In genomic region chr19:39970674-39971379, GRCh38 we compare ENCODE assay signal across 8 cellular contexts. TPM values are rescaled to one million over a fixed set of nuclear protein-coding genes. Genes with fewer than 3 reads are reported as not detected.
DNase-seq lines count a peak whose midpoint lies in the region; ATAC-seq and TF ChIP-seq lines count a peak whose summit lies in the region.

TSS of gene PSMC4 (plus strand) at chr19:39971165. CDS start at chr19:39971203, 38 bp downstream.

- H3K27me3 ChIP-seq in left lung: peaks cover 0 to 22% of the 10 kb centered on the region in 2 donors

- peaks cover 45% of the 10 kb centered on the region for H3K27me3 Mint-ChIP-seq in dendritic cell treated with granulocyte-macrophage colony-stimulating factor and Interleukin-4, amounts not matched to agents 40 ng/mL and 50 ng/mL, for 4 days

- intact Hi-C loops in dendritic cell treated with granulocyte-macrophage colony-stimulating factor and Interleukin-4, amounts not matched to agents 40 ng/mL and 50 ng/mL, for 4 days (cut with micrococcal nuclease): loop anchor here (1.0 to 10.0 kb wide), 5 partner anchors 26 to 178 kb away; partner anchors contain the start of genes DYRK1B and ZNF546
- intact Hi-C loops in left lung (cut with DNase I): no loop called here

- ATAC-seq in GM19328 (IDR thresholded peaks at IDR 0.05; ENCODE audit: unreplicated experiment) (peak; percentile 94), HG03521 (IDR thresholded peaks at IDR 0.05; ENCODE audit: unreplicated experiment) (peak; percentile 94), left lung (peak; percentile 99)

- H3K36me3 Mint-ChIP-seq in dendritic cell treated with granulocyte-macrophage colony-stimulating factor and Interleukin-4, amounts not matched to agents 40 ng/mL and 50 ng/mL, for 4 days (ENCODE audit: low read depth): peaks cover 48% of the 10 kb centered on the region

- no peaks in the 10 kb centered on the region for H3K9me3 ChIP-seq in left lung

- H3K36me3 ChIP-seq in left lung: peaks cover 0 to 38% of the 10 kb centered on the region in 2 donors

- peaks cover 30% of the 10 kb centered on the region for H3K4me1 Mint-ChIP-seq in dendritic cell treated with granulocyte-macrophage colony-stimulating factor and Interleukin-4, amounts not matched to agents 40 ng/mL and 50 ng/mL, for 4 days (ENCODE audit: low read depth)

- peak within 1 kb of the TSS; percentile 88 to 91 for H3K4me3 ChIP-seq in left lung

- H3K4me3 Mint-ChIP-seq in dendritic cell treated with granulocyte-macrophage colony-stimulating factor and Interleukin-4, amounts not matched to agents 40 ng/mL and 50 ng/mL, for 4 days: peak within 1 kb of the TSS; percentile 98

- H3K27ac ChIP-seq in left lung: peak within 1 kb of the TSS; percentile 87 to 93

- peaks cover 10 to 29% of the 10 kb centered on the region in 2 donors for H3K4me1 ChIP-seq in left lung

- peak; percentile 63 to 83 for TF ChIP-seq CTCF in left lung (IDR thresholded peaks at IDR 0.05)

- DNase-seq in C1 segment of cervical spinal cord (lab: John Stamatoyannopoulos, UW): peak; percentile 84 to 99 (median 98)
- DNase-seq in NCI-H748 (lab: John Stamatoyannopoulos, UW; ENCODE audit: unreplicated experiment): peak; percentile 100
- peak; percentile 97 for DNase-seq in activated CD4-positive, alpha-beta T cell treated with anti-CD3 and anti-CD28 coated beads, Interleukin-2, amount 50 U/mL, for 24 hours (ENCODE audit: low read depth in 1 of 2, low spot score in 1 of 2)
- DNase-seq in left lung: peak; percentile 99 to 100
- DNase-seq in stimulated activated CD4-positive, alpha-beta T cell treated with anti-CD3 and anti-CD28 coated beads, Interleukin-4, amount 100 ng/mL, for 1 hour: peak; percentile 97

- H3K9me3 Mint-ChIP-seq in dendritic cell treated with granulocyte-macrophage colony-stimulating factor and Interleukin-4, amounts not matched to agents 40 ng/mL and 50 ng/mL, for 4 days: no peaks in the 10 kb centered on the region

- peak within 1 kb of the TSS; percentile 96 for H3K27ac Mint-ChIP-seq in dendritic cell treated with granulocyte-macrophage colony-stimulating factor and Interleukin-4, amounts not matched to agents 40 ng/mL and 50 ng/mL, for 4 days

RNA-seq across cellular contexts. Expression of gene PSMC4, which starts in this region (rescaled TPM):
- 10 to 100 TPM; 59.8 to 94.9 TPM for total RNA-seq in left lung

Comparison
In these comparisons a context has a peak if more than half of its experiments do, and no peak if none do; other contexts are left out.
1. Peak in every context shown above with its lines: DNase-seq, ATAC-seq, H3K4me3 ChIP-seq and H3K27ac ChIP-seq.